ENCODE assay signal across 6 cellular contexts in genomic region chr16:2205967-2206313, GRCh38. TPM values are rescaled to one million over a fixed set of nuclear protein-coding genes. Genes with fewer than 3 reads are reported as not detected.
A peak's percentile ranks its signal among the peaks of the same experiment; 100 is the strongest.
DNase-seq lines count a peak whose midpoint lies in the region; ATAC-seq, FAIRE-seq and TF ChIP-seq lines count a peak whose summit lies in the region.

No MANE protein-coding gene starts in this region.

- CTCF ChIA-PET in GM12878 (lab: Yijun Ruan, JAX): interaction anchor here (1.3 kb wide), 1 partner anchor 9 kb away, joined by 6 read pairs; the partner anchor contains the start of gene PGP

- H3K4me1 Mint-ChIP-seq in HFFc6 (ENCODE audit: low read depth) (peaks cover 13% of the 10 kb centered on the region), nephron (peaks cover 18% of the 10 kb centered on the region)

- no peak for TF ChIP-seq EP300 in GM12878 (IDR thresholded peaks at IDR 0.05; ENCODE audit: borderline replicate concordance in 1 of 2, control insufficient read depth in 1 of 2, low read depth in 2 of 2, low read length in 2 of 2)

- H3K79me2 ChIP-seq in ACC112 (ENCODE audit: control insufficient read depth, insufficient read depth, low read length, unreplicated experiment) (peaks cover 8% of the 10 kb centered on the region), GM12878 (ENCODE audit: control insufficient read depth, insufficient read depth, low read length) (peaks cover 20% of the 10 kb centered on the region)

- ATAC-seq in GM12878: peak; percentile 52

- peak overlapping the region; percentile 86 for H3K4me3 Mint-ChIP-seq in HFFc6
- peak overlapping the region; percentile 82 to 88 (median 84) for H3K4me3 Mint-ChIP-seq in nephron

- H3K4me1 ChIP-seq in ACC112 (ENCODE audit: control insufficient read depth, insufficient read depth, low read length, unreplicated experiment) (peaks cover 9% of the 10 kb centered on the region), GM12878 (ENCODE audit: control insufficient read depth, insufficient read depth, low read length) (peaks cover 6% of the 10 kb centered on the region; the same call in 1 of the 2 replicates)

- no peaks in the 10 kb centered on the region for H3K9me3 ChIP-seq in GM12878 (replicated peaks; ENCODE audit: control insufficient read depth, insufficient read depth, low read length)

- DNase-seq in HFFc6 (no peak), GM12878 (ENCODE audit: low read depth, low spot score) (no peak), SHP77 (lab: John Stamatoyannopoulos, UW) (no peak), CD1c-positive myeloid dendritic cell (ENCODE audit: extremely low spot score) (no peak)

- in situ Hi-C loops in GM12878 (cut with MboI): no loop called here

- peak overlapping the region; percentile 90 for H2AFZ ChIP-seq in ACC112 (ENCODE audit: low read length, unreplicated experiment)
- H2AFZ ChIP-seq in GM12878 (ENCODE audit: control insufficient read depth, low read depth, low read length): peak overlapping the region; percentile 87

- FAIRE-seq in GM12878 (lab: Jason Lieb, UNC): no peak

- BruUV-seq in GM12878 (replicated peaks; lab: Mats Ljungman, UMichigan): TSS peak; percentile 70

- peak overlapping the region; percentile 89 for H3K4me2 ChIP-seq in GM12878 (ENCODE audit: control insufficient read depth, insufficient read depth)

- H3K27me3 Mint-ChIP-seq in HFFc6 (ENCODE audit: insufficient read depth): peaks cover 2% of the 10 kb centered on the region
- peaks cover 4% of the 10 kb centered on the region for H3K27me3 Mint-ChIP-seq in nephron (ENCODE audit: low read depth)

- POLR2A ChIA-PET in GM12878 (lab: Charles Lee): interaction anchor here (0.9 to 1.5 kb wide), 3 partner anchors 9 to 46 kb away, joined by 4 to 5 read pairs (median 4); partner anchors contain the start of genes ECI1 and PGP

- peaks cover 6% of the 10 kb centered on the region; the same call in 1 of the 2 replicates for H3K36me3 ChIP-seq in ACC112 (ENCODE audit: insufficient read depth, low read length)
- H3K36me3 ChIP-seq in GM12878 (ENCODE audit: control insufficient read depth in 2 of 2, insufficient read depth in 2 of 2, low read length in 1 of 2): peaks cover 8 to 19% of the 10 kb centered on the region in 2 experiments; a peak in 3 of 4 replicates

- 0 out of 2 replicates have a peak overlapping the region, but pooled peaks have one; percentile 88 for H3K27ac ChIP-seq in ACC112 (ENCODE audit: low read depth, low read length)
- peak overlapping the region; percentile 96 for H3K27ac ChIP-seq in GM12878 (ENCODE audit: control insufficient read depth, insufficient read depth)

- H3K27ac Mint-ChIP-seq in HFFc6: peak overlapping the region; percentile 16; the same call in 1 of the 2 replicates
- peak overlapping the region; percentile 48 to 81 (median 77) for H3K27ac Mint-ChIP-seq in nephron

- TF ChIP-seq RAD21 in GM12878 (IDR thresholded peaks at IDR 0.05; ENCODE audit: insufficient read depth, low read depth, low read length): no peak

- H4K20me1 ChIP-seq in GM12878 (ENCODE audit: control insufficient read depth, insufficient read depth): no peaks in the 10 kb centered on the region

- H3K4me3 ChIP-seq in ACC112 (ENCODE audit: low read depth, low read length): peak overlapping the region; percentile 100
- peak overlapping the region; percentile 93 for H3K4me3 ChIP-seq in GM12878

- peak overlapping the region; percentile 78 for H3K9ac ChIP-seq in GM12878 (ENCODE audit: control insufficient read depth, insufficient read depth, low read length)

- no peaks in the 10 kb centered on the region for H3K9me3 Mint-ChIP-seq in HFFc6
- H3K9me3 Mint-ChIP-seq in nephron: no peaks in the 10 kb centered on the region

- H3K36me3 Mint-ChIP-seq in HFFc6 (ENCODE audit: low read depth): peaks cover 11% of the 10 kb centered on the region; the same call in 1 of the 2 replicates
- H3K36me3 Mint-ChIP-seq in nephron (ENCODE audit: low read depth): peaks cover 10% of the 10 kb centered on the region

- TF ChIP-seq CTCF in HFFc6 (IDR thresholded peaks at IDR 0.05) (no peak), GM12878 (IDR thresholded peaks at IDR 0.05 in 2 of 3, conservative IDR thresholded peaks at IDR 0.05 in 1 of 3; ENCODE audit: control insufficient read depth in 2 of 3, extremely low read depth in 1 of 3, insufficient read depth in 1 of 3, low read depth in 3 of 3, low read length in 3 of 3) (no peak), nephron (IDR thresholded peaks at IDR 0.05; ENCODE audit: unreplicated experiment in 3 of 3) (peak in 1 of 3 experiments; percentile 2)

- TF ChIP-seq POLR2A in GM12878 (IDR thresholded peaks at IDR 0.05; ENCODE audit: low read depth, low read length): no peak

- H3K27me3 ChIP-seq in ACC112 (ENCODE audit: insufficient read depth, low read length) (no peaks in the 10 kb centered on the region), GM12878 (replicated peaks in 1 of 2; ENCODE audit: control insufficient read depth in 2 of 2, insufficient read depth in 2 of 2, low read length in 1 of 2) (no peaks in the 10 kb centered on the region)

- SMC1A ChIA-PET in GM12878 (lab: Charles Lee; ENCODE audit: uncharacterized antibody, unreplicated experiment): no interaction called here

- intact Hi-C loops in GM12878 (cut with micrococcal nuclease; ENCODE audit: unreplicated experiment): loop anchor here (5.0 kb wide), 1 partner anchor 46 kb away; the partner anchor contains the start of gene ECI1

- RAD21 ChIA-PET in GM12878 (lab: Charles Lee; ENCODE audit: unreplicated experiment): interaction anchor here (1.5 kb wide), 1 partner anchor 9 kb away, joined by 3 read pairs; the partner anchor contains the start of gene PGP

- 2% methylated on average over 16 of the region's 16 CpGs for WGBS in GM12878 (ENCODE audit: insufficient coverage, insufficient replicate concordance, low lambda C conversion rate, missing lambda C conversion rate)

RNA-seq across cellular contexts. Expression of gene MLST8, which starts 0.7 kb away (rescaled TPM):
- total RNA-seq in HFFc6 (2021; fragmentation: NEBNext Ultra II Directional; extraction: Animal tissue kit (Norgen Biotek cat#: 25700)): 10 to 100 TPM; 32.7 to 39.4 (median 37.5) TPM
- total RNA-seq in GM12878 (2013; cell fraction: nucleolus; rRNA removed): 15.8 and 21.1 TPM in 2 replicates
- total RNA-seq in GM12878 (2014; rRNA removed) (72.0 and 80.9 TPM in 2 replicates), GM12878 (2014; rRNA removed; fragmentation: Illumina TruSeq; extraction: Trizol) (9.8 and 11.0 TPM in 2 replicates), GM12878 (2021) (73.7 and 75.4 TPM in 2 replicates)
- polyA plus RNA-seq in GM12878 (2011; ENCODE audit: low read depth): 18.7 TPM
- polyA plus RNA-seq in GM12878 (2011; rRNA removed) (22.4 and 53.0 TPM in 2 replicates), GM12878 (2014; fragmentation: Illumina TruSeq; extraction: Trizol) (5.7 and 29.1 TPM in 2 replicates), GM12878 (2014; fragmentation: Nextera tagmentation; extraction: Ambion mirVana) (1 to 10 TPM; 1.0 to 6.3 TPM), GM12878 (2014; rRNA removed) (114 and 124 TPM in 2 replicates), GM12878 (2016; fragmentation: Nextera tagmentation; extraction: Ambion mirVana) (100 to 1,000 TPM; 111 to 114 TPM)
- 86.9 and 147 TPM in 2 replicates for polyA plus RNA-seq in GM12878 (2011; cell fraction: cytosol; rRNA removed)
- polyA plus RNA-seq in GM12878 (2011; cell fraction: nucleus; rRNA removed): 223 and 241 TPM in 2 replicates
- 50.5 and 56.3 TPM in 2 replicates for polyA plus RNA-seq in GM12878 (2012)
- polyA minus RNA-seq in GM12878 (2011; rRNA and poly(A)+ RNA removed): 38.3 and 68.1 TPM in 2 replicates
- polyA minus RNA-seq in GM12878 (2011; cell fraction: cytosol; rRNA and poly(A)+ RNA removed): 23.7 and 33.5 TPM in 2 replicates
- 71.9 and 106 TPM in 2 replicates for polyA minus RNA-seq in GM12878 (2011; cell fraction: nucleus; rRNA and poly(A)+ RNA removed)

RNA-seq across cellular contexts. Expression of gene BRICD5, which starts 4.7 kb away (rescaled TPM):
- total RNA-seq in HFFc6 (2021; fragmentation: NEBNext Ultra II Directional; extraction: Animal tissue kit (Norgen Biotek cat#: 25700)): 1 to 10 TPM; 1.1 to 2.6 (median 1.8) TPM
- 4.3 and 6.3 TPM in 2 replicates for total RNA-seq in GM12878 (2013; cell fraction: nucleolus; rRNA removed)
- total RNA-seq in GM12878 (2014; rRNA removed) (9.1 and 9.6 TPM in 2 replicates), GM12878 (2014; rRNA removed; fragmentation: Illumina TruSeq; extraction: Trizol) (1.5 and 2.7 TPM in 2 replicates), GM12878 (2021) (5.3 and 5.8 TPM in 2 replicates)
- 0.43 TPM for polyA plus RNA-seq in GM12878 (2011; ENCODE audit: low read depth)
- polyA plus RNA-seq in GM12878 (2011; rRNA removed) (0.66 and 1.5 TPM in 2 replicates), GM12878 (2014; fragmentation: Illumina TruSeq; extraction: Trizol) (1.5 TPM in 1 of 2 replicates, not detected in the other), GM12878 (2014; fragmentation: Nextera tagmentation; extraction: Ambion mirVana) (under 1 TPM in 1 of 2 experiments, not detected in 1; 0.58 TPM), GM12878 (2014; rRNA removed) (7.5 and 11.6 TPM in 2 replicates), GM12878 (2016; fragmentation: Nextera tagmentation; extraction: Ambion mirVana) (1 to 10 TPM in 1 of 2 experiments, under 1 TPM in 1; 0.84 to 1.1 TPM)
- polyA plus RNA-seq in GM12878 (2011; cell fraction: cytosol; rRNA removed): 1.2 and 9.8 TPM in 2 replicates
- 34.9 and 41.5 TPM in 2 replicates for polyA plus RNA-seq in GM12878 (2011; cell fraction: nucleus; rRNA removed)
- 4.2 and 7.4 TPM in 2 replicates for polyA plus RNA-seq in GM12878 (2012)
- polyA minus RNA-seq in GM12878 (2011; rRNA and poly(A)+ RNA removed): 0.44 and 1.7 TPM in 2 replicates
- 2.4 and 4.0 TPM in 2 replicates for polyA minus RNA-seq in GM12878 (2011; cell fraction: cytosol; rRNA and poly(A)+ RNA removed)
- 5.4 and 10.9 TPM in 2 replicates for polyA minus RNA-seq in GM12878 (2011; cell fraction: nucleus; rRNA and poly(A)+ RNA removed)

RNA-seq across cellular contexts. Expression of gene PGP, which starts 8.7 kb away (rescaled TPM):
- total RNA-seq in HFFc6 (2021; fragmentation: NEBNext Ultra II Directional; extraction: Animal tissue kit (Norgen Biotek cat#: 25700)): 10 to 100 TPM; 12.8 to 17.8 (median 15.1) TPM
- total RNA-seq in GM12878 (2013; cell fraction: nucleolus; rRNA removed): 13.3 and 13.5 TPM in 2 replicates
- total RNA-seq in GM12878 (2014; rRNA removed): 22.4 and 25.4 TPM in 2 replicates
- total RNA-seq in GM12878 (2014; rRNA removed; fragmentation: Illumina TruSeq; extraction: Trizol): 9.4 and 10.8 TPM in 2 replicates
- 25.7 and 26.1 TPM in 2 replicates for total RNA-seq in GM12878 (2021)
- 2.5 TPM for polyA plus RNA-seq in GM12878 (2011; ENCODE audit: low read depth)
- 4.1 and 6.4 TPM in 2 replicates for polyA plus RNA-seq in GM12878 (2011; rRNA removed)
- 7.4 and 14.2 TPM in 2 replicates for polyA plus RNA-seq in GM12878 (2011; cell fraction: cytosol; rRNA removed)
- polyA plus RNA-seq in GM12878 (2011; cell fraction: nucleus; rRNA removed): 26.4 and 33.0 TPM in 2 replicates
- polyA plus RNA-seq in GM12878 (2012): 7.3 and 9.3 TPM in 2 replicates
- polyA plus RNA-seq in GM12878 (2014; fragmentation: Illumina TruSeq; extraction: Trizol): 2.2 and 5.6 TPM in 2 replicates
- 1 to 10 TPM in 1 of 2 experiments, under 1 TPM in 1; 0.42 to 5.0 TPM for polyA plus RNA-seq in GM12878 (2014; fragmentation: Nextera tagmentation; extraction: Ambion mirVana)
- 28.0 and 34.9 TPM in 2 replicates for polyA plus RNA-seq in GM12878 (2014; rRNA removed)
- polyA plus RNA-seq in GM12878 (2016; fragmentation: Nextera tagmentation; extraction: Ambion mirVana): 10 to 100 TPM; 13.4 to 25.4 TPM
- 3.1 and 5.9 TPM in 2 replicates for polyA minus RNA-seq in GM12878 (2011; rRNA and poly(A)+ RNA removed)
- polyA minus RNA-seq in GM12878 (2011; cell fraction: cytosol; rRNA and poly(A)+ RNA removed): 4.1 and 5.5 TPM in 2 replicates
- polyA minus RNA-seq in GM12878 (2011; cell fraction: nucleus; rRNA and poly(A)+ RNA removed): 9.1 and 16.8 TPM in 2 replicates

RNA-seq across cellular contexts. Expression of gene CASKIN1, which starts 9.5 kb away (rescaled TPM):
- under 1 TPM; 0.06 to 0.56 (median 0.11) TPM for total RNA-seq in HFFc6 (2021; fragmentation: NEBNext Ultra II Directional; extraction: Animal tissue kit (Norgen Biotek cat#: 25700))
- 1.4 and 1.8 TPM in 2 replicates for total RNA-seq in GM12878 (2013; cell fraction: nucleolus; rRNA removed)
- 0.05 and 0.11 TPM in 2 replicates for total RNA-seq in GM12878 (2014; rRNA removed)
- total RNA-seq in GM12878 (2014; rRNA removed; fragmentation: Illumina TruSeq; extraction: Trizol): not detected in 2 replicates
- total RNA-seq in GM12878 (2021): 0.33 and 0.53 TPM in 2 replicates
- polyA plus RNA-seq in GM12878 (2011; ENCODE audit: low read depth): 0.09 TPM
- 0.03 TPM in 2 replicates for polyA plus RNA-seq in GM12878 (2011; rRNA removed)
- polyA plus RNA-seq in GM12878 (2011; cell fraction: cytosol; rRNA removed): 0.04 and 0.05 TPM in 2 replicates
- polyA plus RNA-seq in GM12878 (2011; cell fraction: nucleus; rRNA removed): 0.91 and 1.1 TPM in 2 replicates
- 0.37 and 0.49 TPM in 2 replicates for polyA plus RNA-seq in GM12878 (2012)
- polyA plus RNA-seq in GM12878 (2014; fragmentation: Illumina TruSeq; extraction: Trizol): not detected in 2 replicates
- under 1 TPM in 1 of 2 experiments, not detected in 1; 0.08 TPM for polyA plus RNA-seq in GM12878 (2014; fragmentation: Nextera tagmentation; extraction: Ambion mirVana)
- polyA plus RNA-seq in GM12878 (2014; rRNA removed): 0.15 and 0.32 TPM in 2 replicates
- polyA plus RNA-seq in GM12878 (2016; fragmentation: Nextera tagmentation; extraction: Ambion mirVana): not detected
- not detected in 2 replicates for polyA minus RNA-seq in GM12878 (2011; rRNA and poly(A)+ RNA removed)
- polyA minus RNA-seq in GM12878 (2011; cell fraction: cytosol; rRNA and poly(A)+ RNA removed): not detected in 2 replicates
- polyA minus RNA-seq in GM12878 (2011; cell fraction: nucleus; rRNA and poly(A)+ RNA removed): not detected in 2 replicates

RNA-seq across cellular contexts. Expression of gene E4F1, which starts 17.5 kb away (rescaled TPM):
- total RNA-seq in HFFc6 (2021; fragmentation: NEBNext Ultra II Directional; extraction: Animal tissue kit (Norgen Biotek cat#: 25700)): 10 to 100 TPM; 15.8 to 19.8 (median 16.7) TPM
- 52.9 and 53.6 TPM in 2 replicates for total RNA-seq in GM12878 (2013; cell fraction: nucleolus; rRNA removed)
- total RNA-seq in GM12878 (2014; rRNA removed) (26.0 and 36.5 TPM in 2 replicates), GM12878 (2014; rRNA removed; fragmentation: Illumina TruSeq; extraction: Trizol) (6.0 and 6.9 TPM in 2 replicates), GM12878 (2021) (27.8 and 33.2 TPM in 2 replicates)
- 3.8 TPM for polyA plus RNA-seq in GM12878 (2011; ENCODE audit: low read depth)
- polyA plus RNA-seq in GM12878 (2011; rRNA removed) (3.1 and 10.8 TPM in 2 replicates), GM12878 (2014; fragmentation: Illumina TruSeq; extraction: Trizol) (0.32 and 2.3 TPM in 2 replicates), GM12878 (2014; fragmentation: Nextera tagmentation; extraction: Ambion mirVana) (1 to 10 TPM in 1 of 2 experiments, under 1 TPM in 1; 0.23 to 2.1 TPM), GM12878 (2014; rRNA removed) (26.7 and 34.0 TPM in 2 replicates), GM12878 (2016; fragmentation: Nextera tagmentation; extraction: Ambion mirVana) (10 to 100 TPM; 18.2 to 25.6 TPM)
- 11.5 and 28.4 TPM in 2 replicates for polyA plus RNA-seq in GM12878 (2011; cell fraction: cytosol; rRNA removed)
- 140 and 186 TPM in 2 replicates for polyA plus RNA-seq in GM12878 (2011; cell fraction: nucleus; rRNA removed)
- polyA plus RNA-seq in GM12878 (2012): 14.9 and 18.6 TPM in 2 replicates
- polyA minus RNA-seq in GM12878 (2011; rRNA and poly(A)+ RNA removed): 6.8 and 16.1 TPM in 2 replicates
- 7.1 and 8.9 TPM in 2 replicates for polyA minus RNA-seq in GM12878 (2011; cell fraction: cytosol; rRNA and poly(A)+ RNA removed)
- 28.9 and 32.5 TPM in 2 replicates for polyA minus RNA-seq in GM12878 (2011; cell fraction: nucleus; rRNA and poly(A)+ RNA removed)
